In genomic region chr3:115156255-115156654, GRCh38 we compare ENCODE assay signal across 26 cellular contexts. TPM values are rescaled to one million over a fixed set of nuclear protein-coding genes. Genes with fewer than 3 reads are reported as not detected.
DNase-seq lines count a peak whose midpoint lies in the region; TF ChIP-seq lines count a peak whose summit lies in the region.
"Had no signal": no experiment of that assay in that cellular context is flagged by ENCODE, and none has a peak within 500 bp of the region (broad histone marks: within the 10 kb centered on the region; RNA-seq: fewer than 3 reads in every experiment).

No MANE protein-coding gene starts in this region.

- H3F3A ChIP-seq in PC-9 (ENCODE audit: insufficient read depth, low read depth) = no peaks in the 10 kb centered on the region

- CTCF ChIA-PET in PC-9 (lab: Charles Lee) = no interaction called here

- BruUV-seq in PC-9 (replicated peaks; lab: Mats Ljungman, UMichigan) = no TSS peak

- no peaks in the 10 kb centered on the region for H3K79me2 ChIP-seq in PC-9 (ENCODE audit: low read depth)

- POLR2A ChIA-PET in PC-9 (lab: Charles Lee; ENCODE audit: unreplicated experiment) = no interaction called here

- no peak overlapping the region for H3K4me2 ChIP-seq in PC-9
- H3K4me2 ChIP-seq in neuronal stem cell (ENCODE audit: insufficient read depth, low read length, poor library complexity, severe bottlenecking) = no peak overlapping the region
- H3K4me2 ChIP-seq: BLaER1 had no signal

- H3K4me1 ChIP-seq in PC-9 (replicated peaks; ENCODE audit: insufficient read depth) (no peaks in the 10 kb centered on the region), neuronal stem cell (ENCODE audit: control insufficient read depth in 2 of 2, insufficient read depth in 1 of 2, low read depth in 1 of 2, low read length in 2 of 2) (no peaks in the 10 kb centered on the region)
- H3K4me1 ChIP-seq: BLaER1, colonic mucosa, lower lobe of right lung had no signal

- DNase-seq in HT1080 (ENCODE audit: low read depth) = peak; percentile 65
- DNase-seq in PC-9 = no peak
- peak; percentile 34 to 47 for DNase-seq in dermis microvascular lymphatic vessel endothelial cell (ENCODE audit: low read depth in 2 of 2)
- no peak for DNase-seq in neuronal stem cell (ENCODE audit: low spot score)
- DNase-seq in NCI-H1436 treated with DMSO at 0.1 percent for 48 hours (lab: John Stamatoyannopoulos, UW) = no peak
- DNase-seq in WERI-Rb-1 = no peak
- DNase-seq in NCI-H2107 (lab: John Stamatoyannopoulos, UW) = no peak
- DNase-seq: activated CD4-positive, alpha-beta T cell treated with anti-CD3 and anti-CD28 coated beads for 48 hours; activated CD8-positive, alpha-beta memory T cell treated with anti-CD3 and anti-CD28 coated beads for 24 hours; activated T-cell treated with anti-CD3 and anti-CD28 coated beads for 4 hours; colonic mucosa; COR-L47; effector memory CD4-positive, alpha-beta T cell; heart left ventricle; Karpas-422; kidney glomerular epithelial cell; lower lobe of right lung; MV-4-11; natural killer cell; NCI-H446 treated with DMSO at 0.1 percent for 48 hours; NK-92 treated with Interleukin-12 subunit alpha and Interleukin-12 subunit beta, amount 100 ng/mL, for 24 hours; SHP77 treated with DMSO at 0.1 percent for 48 hours; substantia nigra; T-helper 9 cell had no signal

- no peak overlapping the region for H4K91ac ChIP-seq in neuronal stem cell (ENCODE audit: low read depth, low read length, poor library complexity)

- no peak overlapping the region for H3K14ac ChIP-seq in neuronal stem cell (ENCODE audit: low read length)

- no peak overlapping the region for H3K27ac ChIP-seq in PC-9
- H3K27ac ChIP-seq in neuronal stem cell (replicated peaks; ENCODE audit: low read length) = no peak overlapping the region
- H3K27ac ChIP-seq in WERI-Rb-1 = no peak overlapping the region
- H3K27ac ChIP-seq: BLaER1, cardiac muscle cell, colonic mucosa, heart left ventricle, lower lobe of right lung had no signal

- no peak overlapping the region for H2BK5ac ChIP-seq in neuronal stem cell (ENCODE audit: low read length)

- no peak overlapping the region for H4K8ac ChIP-seq in neuronal stem cell (ENCODE audit: low read depth, low read length)

- H3K9me2 ChIP-seq in PC-9 (ENCODE audit: insufficient read depth) = no peaks in the 10 kb centered on the region

- no peak overlapping the region for H2AK5ac ChIP-seq in neuronal stem cell (ENCODE audit: low read depth, low read length)

- intact Hi-C loops in PC-9 (cut with micrococcal nuclease; ENCODE audit: unreplicated experiment) = no loop called here

- no peaks in the 10 kb centered on the region for H4K20me1 ChIP-seq in PC-9 (ENCODE audit: insufficient read depth)
- H4K20me1 ChIP-seq: BLaER1 had no signal

- no peak overlapping the region for H3K23ac ChIP-seq in neuronal stem cell (ENCODE audit: low read depth, low read length, poor library complexity)

- H3K9ac ChIP-seq in neuronal stem cell (ENCODE audit: low read depth, low read length, poor library complexity) = no peak overlapping the region
- H3K9ac ChIP-seq: BLaER1 had no signal

- H2BK120ac ChIP-seq in neuronal stem cell (ENCODE audit: low read depth, low read length) = no peak overlapping the region

- H3K36me3 ChIP-seq in PC-9 (ENCODE audit: low read depth) = no peaks in the 10 kb centered on the region
- no peaks in the 10 kb centered on the region for H3K36me3 ChIP-seq in neuronal stem cell (replicated peaks in 1 of 2; ENCODE audit: control insufficient read depth in 2 of 2, insufficient read depth in 2 of 2, low read length in 2 of 2)
- no peaks in the 10 kb centered on the region for H3K36me3 ChIP-seq in WERI-Rb-1
- H3K36me3 ChIP-seq: BLaER1, cardiac muscle cell, colonic mucosa, heart left ventricle, lower lobe of right lung had no signal

- no peak overlapping the region for H3K4ac ChIP-seq in neuronal stem cell (ENCODE audit: low read length)

- no peak for TF ChIP-seq CTCF in PC-9 (conservative IDR thresholded peaks at IDR 0.05)
- no peak for TF ChIP-seq CTCF in WERI-Rb-1 (IDR thresholded peaks at IDR 0.05; ENCODE audit: low read depth, low read length)

- no peak overlapping the region for H3K18ac ChIP-seq in neuronal stem cell (ENCODE audit: low read length)

- H3K79me1 ChIP-seq in neuronal stem cell (ENCODE audit: low read depth, low read length) = no peaks in the 10 kb centered on the region

- no peak overlapping the region for H2BK12ac ChIP-seq in neuronal stem cell (ENCODE audit: low read length)

- no peak overlapping the region for H3K4me3 ChIP-seq in PC-9
- H3K4me3 ChIP-seq in neuronal stem cell (ENCODE audit: low read length in 2 of 2) = no peak overlapping the region
- no peak overlapping the region for H3K4me3 ChIP-seq in WERI-Rb-1 (ENCODE audit: low read depth, low read length)
- H3K4me3 ChIP-seq: BLaER1, cardiac muscle cell, colonic mucosa, heart left ventricle, lower lobe of right lung had no signal

- H3K9me3 ChIP-seq in PC-9 (ENCODE audit: insufficient read depth, low read depth) = 0 out of 2 replicates have a peak, but pooled peaks cover 1% of the 10 kb centered on the region
- peaks cover 3 to 21% of the 10 kb centered on the region in 2 donors for H3K9me3 ChIP-seq in neuronal stem cell (replicated peaks in 1 of 2; ENCODE audit: control insufficient read depth in 2 of 2, insufficient read depth in 1 of 2, low read depth in 1 of 2, low read length in 2 of 2)
- peaks cover 6% of the 10 kb centered on the region for H3K9me3 ChIP-seq in WERI-Rb-1 (ENCODE audit: severe bottlenecking)
- H3K9me3 ChIP-seq: colonic mucosa, heart left ventricle, lower lobe of right lung had no signal

- no CpG with 5 or more reads among the region's 4 CpGs for WGBS in neuronal stem cell (ENCODE audit: extremely low coverage in 2 of 2, insufficient read length in 2 of 2, insufficient replicate concordance in 1 of 2), 2 donors

- H3K27me3 ChIP-seq in PC-9 (ENCODE audit: insufficient read depth, low read depth) (no peaks in the 10 kb centered on the region), neuronal stem cell (ENCODE audit: control insufficient read depth in 3 of 3, insufficient read depth in 3 of 3, low read depth in 1 of 3, low read length in 3 of 3) (no peaks in the 10 kb centered on the region), WERI-Rb-1 (ENCODE audit: insufficient read depth, low read depth, severe bottlenecking) (no peaks in the 10 kb centered on the region)
- H3K27me3 ChIP-seq: BLaER1, cardiac muscle cell, colonic mucosa, heart left ventricle had no signal

- H2AFZ ChIP-seq in PC-9 (0 out of 2 replicates have a peak overlapping the region, but pooled peaks have one; percentile 17), neuronal stem cell (ENCODE audit: low read length) (peak overlapping the region; percentile 27)

- H2BK15ac ChIP-seq in neuronal stem cell (ENCODE audit: low read length) = no peak overlapping the region

RNA-seq across cellular contexts. Expression of gene ZBTB20, which starts 9.2 kb away (rescaled TPM):
- 6.0 and 6.4 TPM in 2 replicates for total RNA-seq in HT1080 (2014; rRNA removed; shearing (Covaris generic))
- 0.30 and 0.86 TPM in 2 replicates for polyA plus RNA-seq in HT1080 (2015; cell fraction: cytosol; rRNA removed)
- polyA plus RNA-seq in HT1080 (2015; cell fraction: nucleus; rRNA removed) = 0.51 and 1.1 TPM in 2 replicates
- total RNA-seq in PC-9 (2021) (23.4 and 26.5 TPM in 2 replicates), dermis microvascular lymphatic vessel endothelial cell (8.7 and 12.5 TPM in 2 replicates)
- polyA plus RNA-seq in neuronal stem cell (2013, experiment 1 of 2) = 0.73 TPM
- 0.97 TPM for polyA plus RNA-seq in neuronal stem cell (2013, experiment 2 of 2)

Comparison
In these comparisons a context has a peak if more than half of its experiments do, and no peak if none do; other contexts are left out.
1. DNase-seq: peak in HT1080 (single experiment) and dermis microvascular lymphatic vessel endothelial cell (2 of 2); none in PC-9 (0 of 2), neuronal stem cell (single experiment), NCI-H1436 treated with DMSO at 0.1 percent for 48 hours (single experiment), WERI-Rb-1 (single experiment) and NCI-H2107 (single experiment).